ENCODE assay signal across 10 cellular contexts in the genomic region with DNA sequence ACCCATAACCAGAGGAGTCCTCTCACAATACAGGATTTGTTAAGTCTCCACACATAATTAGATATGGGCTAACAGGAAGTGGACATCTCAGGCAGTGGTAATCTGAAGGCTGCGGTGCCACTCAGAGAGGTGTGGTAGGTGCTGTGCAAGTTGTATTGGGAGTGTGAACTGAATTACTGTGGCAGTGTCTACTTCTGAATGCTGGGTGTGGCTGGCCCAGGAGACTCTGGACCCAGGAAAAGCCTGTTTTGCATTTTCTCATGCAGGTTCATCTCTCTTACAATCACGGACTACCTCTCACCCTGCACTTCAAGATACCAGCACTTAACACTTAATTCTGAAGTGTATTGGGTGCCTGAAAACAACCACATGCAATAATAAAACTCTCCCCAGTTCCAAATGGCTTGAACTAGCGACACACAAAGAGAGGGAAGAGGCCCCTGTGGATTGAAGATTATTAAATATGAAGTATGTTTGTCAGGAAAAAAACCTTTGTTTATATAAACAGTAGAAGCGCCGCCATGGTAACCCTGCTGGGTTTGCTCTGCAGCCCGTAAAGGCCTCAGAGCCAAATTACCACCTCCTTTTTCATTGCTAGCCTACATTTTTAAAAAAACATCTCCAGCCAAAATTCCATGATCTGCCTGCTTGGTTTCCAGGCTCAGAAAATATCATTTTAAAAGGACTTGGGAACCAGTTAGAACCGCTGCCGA.
DNase-seq lines count a peak whose midpoint lies in the region; ATAC-seq, FAIRE-seq and TF ChIP-seq lines count a peak whose summit lies in the region.
"Had no signal": no experiment of that assay in that cellular context is flagged by ENCODE, and none has a peak within 500 bp of the region (broad histone marks: within the 10 kb centered on the region; RNA-seq: fewer than 3 reads in every experiment).

No MANE protein-coding gene starts in this region.

- H3K4me2 ChIP-seq in A549 = peak overlapping the region; percentile 10
- H3K4me2 ChIP-seq: BLaER1 treated with 17β-estradiol and CSF1 and Interleukin-3, amounts not matched to agents 10 nM and 100 nM had no signal

- DNase-seq in A549 (ENCODE audit: low read depth in 1 of 2, low spot score in 1 of 2) = peak in 1 of 2 experiments; percentile 61
- peak; percentile 51 for DNase-seq in NCI-H146 (lab: John Stamatoyannopoulos, UW)
- DNase-seq in colonic mucosa = peak; percentile 81
- no peak for DNase-seq in mesothelial cell of epicardium (ENCODE audit: low spot score in 2 of 2, unreplicated experiment in 2 of 2)
- no peak for DNase-seq in NK-92 treated with Interleukin-12 subunit alpha and Interleukin-12 subunit beta, amount 100 ng/mL, for 24 hours (lab: John Stamatoyannopoulos, UW)
- DNase-seq in activated CD8-positive, alpha-beta memory T cell treated with anti-CD3 and anti-CD28 coated beads, Interleukin-2, amount 50 U/mL, for 48 hours = no peak
- no peak for DNase-seq in stimulated activated CD4-positive, alpha-beta T cell treated with anti-CD3 and anti-CD28 coated beads, Interleukin-2, amount 100 ng/mL, for 48 hours
- no peak for DNase-seq in activated naive CD4-positive, alpha-beta T cell treated with anti-CD3 and anti-CD28 coated beads, Interleukin-2, amount 10 ng/mL, durations not matched to agents 7 days and 5 days

- peak overlapping the region; percentile 13 to 60 for H3K9ac ChIP-seq in colonic mucosa (ENCODE audit: low read depth in 2 of 2, low read length in 2 of 2)

- FAIRE-seq in A549 (lab: Jason Lieb, UNC) = no peak

- H3K27me3 Mint-ChIP-seq in mesothelial cell of epicardium (ENCODE audit: low read depth) = peaks cover 22% of the 10 kb centered on the region
- peaks cover 49% of the 10 kb centered on the region for H3K27me3 Mint-ChIP-seq in activated naive CD4-positive, alpha-beta T cell treated with anti-CD3 and anti-CD28 coated beads, Interleukin-2, amount 10 ng/mL, durations not matched to agents 7 days and 5 days

- H3K36me3 Mint-ChIP-seq in mesothelial cell of epicardium = peaks cover 10% of the 10 kb centered on the region
- no peaks in the 10 kb centered on the region for H3K36me3 Mint-ChIP-seq in activated naive CD4-positive, alpha-beta T cell treated with anti-CD3 and anti-CD28 coated beads, Interleukin-2, amount 10 ng/mL, durations not matched to agents 7 days and 5 days

- TF ChIP-seq EP300 in A549 (IDR thresholded peaks at IDR 0.05) = no peak

- no peak for TF ChIP-seq RAD21 in A549 (conservative IDR thresholded peaks at IDR 0.05 in 1 of 2, IDR thresholded peaks at IDR 0.05 in 1 of 2)

- CTCF ChIA-PET in A549 (lab: Yijun Ruan, JAX) = interaction anchor here (1.1 to 4.7 kb wide), 9 partner anchors 11 to 601 kb away, joined by 3 to 46 read pairs (median 6); partner anchors contain the start of gene ANTXR1
- CTCF ChIA-PET in activated naive CD4-positive, alpha-beta T cell treated with anti-CD3 and anti-CD28 coated beads, Interleukin-2, amount 10 ng/mL, durations not matched to agents 7 days and 5 days (lab: Charles Lee) = no interaction called here

- no peak overlapping the region for H3K4me3 ChIP-seq in A549
- H3K4me3 ChIP-seq in colonic mucosa = no peak overlapping the region
- H3K4me3 ChIP-seq: BLaER1 treated with 17β-estradiol and CSF1 and Interleukin-3, amounts not matched to agents 10 nM and 100 nM had no signal

- TF ChIP-seq POLR2A in A549 (IDR thresholded peaks at IDR 0.05; ENCODE audit: low read length) = no peak

- intact Hi-C loops in colonic mucosa (cut with DNase I) = loop anchor here (5.0 to 10.0 kb wide), 4 partner anchors 155 to 365 kb away; partner anchors contain the start of gene ANTXR1

- peaks cover 37% of the 10 kb centered on the region for H3K4me1 ChIP-seq in A549
- H3K4me1 ChIP-seq in colonic mucosa = peaks cover 12% of the 10 kb centered on the region

- H3K36me3 ChIP-seq in colonic mucosa = no peaks in the 10 kb centered on the region
- H3K36me3 ChIP-seq: BLaER1 treated with 17β-estradiol and CSF1 and Interleukin-3, amounts not matched to agents 10 nM and 100 nM had no signal

- ATAC-seq in A549 = no peak

- WGBS in A549 (ENCODE audit: missing lambda C conversion rate) = 75% methylated on average over 8 of the region's 8 CpGs

- POLR2A ChIA-PET in A549 (lab: Yijun Ruan, JAX) = no interaction called here

- peak overlapping the region; percentile 94 to 99; a peak in 5 of 6 replicates for H3K27ac ChIP-seq in A549
- peak overlapping the region; percentile 74 for H3K27ac ChIP-seq in colonic mucosa
- H3K27ac ChIP-seq: HL-60 had no signal

- H3K9me3 Mint-ChIP-seq in mesothelial cell of epicardium = peaks cover 8% of the 10 kb centered on the region
- H3K9me3 Mint-ChIP-seq in activated naive CD4-positive, alpha-beta T cell treated with anti-CD3 and anti-CD28 coated beads, Interleukin-2, amount 10 ng/mL, durations not matched to agents 7 days and 5 days = no peaks in the 10 kb centered on the region

- TF ChIP-seq CTCF in A549 (IDR thresholded peaks at IDR 0.05) (no peak), colonic mucosa (IDR thresholded peaks at IDR 0.05) (no peak), mesothelial cell of epicardium (IDR thresholded peaks at IDR 0.05; ENCODE audit: unreplicated experiment) (no peak)

- peak overlapping the region; percentile 91 for H3K27ac Mint-ChIP-seq in mesothelial cell of epicardium
- H3K27ac Mint-ChIP-seq in activated naive CD4-positive, alpha-beta T cell treated with anti-CD3 and anti-CD28 coated beads, Interleukin-2, amount 10 ng/mL, durations not matched to agents 7 days and 5 days = no peak overlapping the region

- H3K4me1 Mint-ChIP-seq in mesothelial cell of epicardium = peaks cover 34% of the 10 kb centered on the region
- H3K4me1 Mint-ChIP-seq in activated naive CD4-positive, alpha-beta T cell treated with anti-CD3 and anti-CD28 coated beads, Interleukin-2, amount 10 ng/mL, durations not matched to agents 7 days and 5 days = peaks cover 20% of the 10 kb centered on the region

- H3K27me3 ChIP-seq in colonic mucosa = no peaks in the 10 kb centered on the region

- H3K4me3 Mint-ChIP-seq in mesothelial cell of epicardium = no peak overlapping the region
- H3K4me3 Mint-ChIP-seq in activated naive CD4-positive, alpha-beta T cell treated with anti-CD3 and anti-CD28 coated beads, Interleukin-2, amount 10 ng/mL, durations not matched to agents 7 days and 5 days = no peak overlapping the region

- H3K9me3 ChIP-seq in A549 (0 out of 3 replicates have a peak, but pooled peaks cover 6% of the 10 kb centered on the region), colonic mucosa (no peaks in the 10 kb centered on the region)

TF ChIP-seq in A549, 52 proteins besides CTCF, POLR2A, EP300 and RAD21:
- TF ChIP-seq JUNB (IDR thresholded peaks at IDR 0.05) = no peak
- no peak for TF ChIP-seq NFE2L2 (conservative IDR thresholded peaks at IDR 0.05; ENCODE audit: low read length)
- TF ChIP-seq SREBF2 (IDR thresholded peaks at IDR 0.05) = no peak
- no peak for TF ChIP-seq MAFK (IDR thresholded peaks at IDR 0.05; ENCODE audit: partially characterized antibody)
- TF ChIP-seq MYC (IDR thresholded peaks at IDR 0.05; ENCODE audit: borderline replicate concordance, low read length) = no peak
- no peak for TF ChIP-seq ZNF302 (CRISPR knock-in tag; IDR thresholded peaks at IDR 0.05)
- TF ChIP-seq KDM1A (IDR thresholded peaks at IDR 0.05; ENCODE audit: low read depth) = no peak
- TF ChIP-seq, protein P1, sequence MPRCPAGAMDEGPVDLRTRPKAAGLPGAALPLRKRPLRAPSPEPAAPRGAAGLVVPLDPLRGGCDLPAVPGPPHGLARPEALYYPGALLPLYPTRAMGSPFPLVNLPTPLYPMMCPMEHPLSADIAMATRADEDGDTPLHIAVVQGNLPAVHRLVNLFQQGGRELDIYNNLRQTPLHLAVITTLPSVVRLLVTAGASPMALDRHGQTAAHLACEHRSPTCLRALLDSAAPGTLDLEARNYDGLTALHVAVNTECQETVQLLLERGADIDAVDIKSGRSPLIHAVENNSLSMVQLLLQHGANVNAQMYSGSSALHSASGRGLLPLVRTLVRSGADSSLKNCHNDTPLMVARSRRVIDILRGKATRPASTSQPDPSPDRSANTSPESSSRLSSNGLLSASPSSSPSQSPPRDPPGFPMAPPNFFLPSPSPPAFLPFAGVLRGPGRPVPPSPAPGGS (IDR thresholded peaks at IDR 0.05) = no peak
- TF ChIP-seq, protein P2, sequence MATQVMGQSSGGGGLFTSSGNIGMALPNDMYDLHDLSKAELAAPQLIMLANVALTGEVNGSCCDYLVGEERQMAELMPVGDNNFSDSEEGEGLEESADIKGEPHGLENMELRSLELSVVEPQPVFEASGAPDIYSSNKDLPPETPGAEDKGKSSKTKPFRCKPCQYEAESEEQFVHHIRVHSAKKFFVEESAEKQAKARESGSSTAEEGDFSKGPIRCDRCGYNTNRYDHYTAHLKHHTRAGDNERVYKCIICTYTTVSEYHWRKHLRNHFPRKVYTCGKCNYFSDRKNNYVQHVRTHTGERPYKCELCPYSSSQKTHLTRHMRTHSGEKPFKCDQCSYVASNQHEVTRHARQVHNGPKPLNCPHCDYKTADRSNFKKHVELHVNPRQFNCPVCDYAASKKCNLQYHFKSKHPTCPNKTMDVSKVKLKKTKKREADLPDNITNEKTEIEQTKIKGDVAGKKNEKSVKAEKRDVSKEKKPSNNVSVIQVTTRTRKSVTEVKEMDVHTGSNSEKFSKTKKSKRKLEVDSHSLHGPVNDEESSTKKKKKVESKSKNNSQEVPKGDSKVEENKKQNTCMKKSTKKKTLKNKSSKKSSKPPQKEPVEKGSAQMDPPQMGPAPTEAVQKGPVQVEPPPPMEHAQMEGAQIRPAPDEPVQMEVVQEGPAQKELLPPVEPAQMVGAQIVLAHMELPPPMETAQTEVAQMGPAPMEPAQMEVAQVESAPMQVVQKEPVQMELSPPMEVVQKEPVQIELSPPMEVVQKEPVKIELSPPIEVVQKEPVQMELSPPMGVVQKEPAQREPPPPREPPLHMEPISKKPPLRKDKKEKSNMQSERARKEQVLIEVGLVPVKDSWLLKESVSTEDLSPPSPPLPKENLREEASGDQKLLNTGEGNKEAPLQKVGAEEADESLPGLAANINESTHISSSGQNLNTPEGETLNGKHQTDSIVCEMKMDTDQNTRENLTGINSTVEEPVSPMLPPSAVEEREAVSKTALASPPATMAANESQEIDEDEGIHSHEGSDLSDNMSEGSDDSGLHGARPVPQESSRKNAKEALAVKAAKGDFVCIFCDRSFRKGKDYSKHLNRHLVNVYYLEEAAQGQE (IDR thresholded peaks at IDR 0.05) = no peak
- TF ChIP-seq ESRRA (IDR thresholded peaks at IDR 0.05; ENCODE audit: borderline replicate concordance, low read length) = no peak

Comparison
In these comparisons a context has a peak if more than half of its experiments do, and no peak if none do; other contexts are left out.
1. DNase-seq: peak in NCI-H146 (single experiment) and colonic mucosa (single experiment); none in mesothelial cell of epicardium (0 of 2), NK-92 treated with Interleukin-12 subunit alpha and Interleukin-12 subunit beta, amount 100 ng/mL, for 24 hours (single experiment), activated CD8-positive, alpha-beta memory T cell treated with anti-CD3 and anti-CD28 coated beads, Interleukin-2, amount 50 U/mL, for 48 hours (single experiment), stimulated activated CD4-positive, alpha-beta T cell treated with anti-CD3 and anti-CD28 coated beads, Interleukin-2, amount 100 ng/mL, for 48 hours (0 of 2) and activated naive CD4-positive, alpha-beta T cell treated with anti-CD3 and anti-CD28 coated beads, Interleukin-2, amount 10 ng/mL, durations not matched to agents 7 days and 5 days (single experiment).